30 cellular contexts compared by ENCODE assay signal in genomic region chrX:72666451-72666850, GRCh38. TPM values are rescaled to one million over a fixed set of nuclear protein-coding genes. Genes with fewer than 3 reads are reported as not detected.
"Had no signal": no experiment of that assay in that cellular context is flagged by ENCODE, and none has a peak within 500 bp of the region (broad histone marks: within the 10 kb centered on the region; RNA-seq: fewer than 3 reads in every experiment).

No MANE protein-coding gene starts in this region.

- H3K9me3 ChIP-seq: colonic mucosa, ovary, psoas muscle, sigmoid colon, suprapubic skin, thyroid gland had no signal

- H3K27ac Mint-ChIP-seq: dendritic cell treated with granulocyte-macrophage colony-stimulating factor and Interleukin-4, amounts not matched to agents 40 ng/mL and 50 ng/mL, for 4 days; endodermal cell; immature natural killer cell; memory B cell; natural killer cell; stimulated activated naive CD8-positive, alpha-beta T cell treated with anti-CD3 and anti-CD28 coated beads, Interleukin-15, amount 100 ng/mL, for 72 hours had no signal

- H3K27me3 ChIP-seq: colonic mucosa, ovary, sigmoid colon, suprapubic skin, thyroid gland had no signal

- ATAC-seq: esophagus mucosa; left lobe of liver; natural killer cell; psoas muscle; right cardiac atrium; stimulated activated naive CD8-positive, alpha-beta T cell treated with anti-CD3 and anti-CD28 coated beads, Interleukin-15, amount 100 ng/mL, for 72 hours had no signal

- H3K27ac ChIP-seq: colonic mucosa, epithelial cell of prostate, ovary, psoas muscle, sigmoid colon, skin epidermis, suprapubic skin, thyroid gland had no signal

- H3K4me3 ChIP-seq: colonic mucosa, lung, ovary, psoas muscle, sigmoid colon, skin epidermis, suprapubic skin, thyroid gland had no signal

- DNase-seq: colonic mucosa; effector CD8-positive, alpha-beta T cell; endodermal cell; hypothalamus; immature natural killer cell; kidney; natural killer cell; occipital lobe; ovary; posterior cingulate gyrus; psoas muscle; right cardiac atrium; sigmoid colon; stimulated activated CD4-positive, alpha-beta T cell treated with anti-CD3 and anti-CD28 coated beads, Interleukin-12 subunit alpha, Interleukin-12 subunit beta, amount 100 ng/mL, for 4 hours; stimulated activated CD4-positive, alpha-beta T cell treated with anti-CD3 and anti-CD28 coated beads, Interleukin-1b, Interleukin-23, amount 100 ng/mL, for 48 hours; stimulated activated CD4-positive, alpha-beta T cell treated with anti-CD3 and anti-CD28 coated beads, Interleukin-4, amount 100 ng/mL, for 1 hour; stimulated activated CD8-positive, alpha-beta memory T cell treated with anti-CD3 and anti-CD28 coated beads, Interleukin-4, amount 100 ng/mL, for 48 hours; stimulated activated naive CD4-positive, alpha-beta T cell; stimulated activated naive CD8-positive, alpha-beta T cell treated with anti-CD3 and anti-CD28 coated beads, Interleukin-15, amount 100 ng/mL, for 72 hours; thyroid gland; trophoblast cell had no signal

- H3K27me3 Mint-ChIP-seq: dendritic cell treated with granulocyte-macrophage colony-stimulating factor and Interleukin-4, amounts not matched to agents 40 ng/mL and 50 ng/mL, for 4 days; memory B cell; stimulated activated naive CD8-positive, alpha-beta T cell treated with anti-CD3 and anti-CD28 coated beads, Interleukin-15, amount 100 ng/mL, for 72 hours had no signal

- H3K4me3 Mint-ChIP-seq: dendritic cell treated with granulocyte-macrophage colony-stimulating factor and Interleukin-4, amounts not matched to agents 40 ng/mL and 50 ng/mL, for 4 days; endodermal cell; immature natural killer cell; memory B cell; natural killer cell; stimulated activated naive CD8-positive, alpha-beta T cell treated with anti-CD3 and anti-CD28 coated beads, Interleukin-15, amount 100 ng/mL, for 72 hours had no signal

- FAIRE-seq: frontal cortex, kidney had no signal

- H3K36me3 ChIP-seq: colonic mucosa, ovary, sigmoid colon, suprapubic skin, thyroid gland had no signal

- H3K4me1 ChIP-seq: colonic mucosa, psoas muscle, sigmoid colon, suprapubic skin, thyroid gland had no signal

- H3K9me3 Mint-ChIP-seq: dendritic cell treated with granulocyte-macrophage colony-stimulating factor and Interleukin-4, amounts not matched to agents 40 ng/mL and 50 ng/mL, for 4 days; immature natural killer cell; stimulated activated naive CD8-positive, alpha-beta T cell treated with anti-CD3 and anti-CD28 coated beads, Interleukin-15, amount 100 ng/mL, for 72 hours had no signal

- H3K36me3 Mint-ChIP-seq: immature natural killer cell, memory B cell, natural killer cell had no signal

RNA-seq across cellular contexts. Expression of gene PHKA1, which starts 47.7 kb away (rescaled TPM):
- polyA plus RNA-seq: immature natural killer cell had no signal
